In the genomic region with DNA sequence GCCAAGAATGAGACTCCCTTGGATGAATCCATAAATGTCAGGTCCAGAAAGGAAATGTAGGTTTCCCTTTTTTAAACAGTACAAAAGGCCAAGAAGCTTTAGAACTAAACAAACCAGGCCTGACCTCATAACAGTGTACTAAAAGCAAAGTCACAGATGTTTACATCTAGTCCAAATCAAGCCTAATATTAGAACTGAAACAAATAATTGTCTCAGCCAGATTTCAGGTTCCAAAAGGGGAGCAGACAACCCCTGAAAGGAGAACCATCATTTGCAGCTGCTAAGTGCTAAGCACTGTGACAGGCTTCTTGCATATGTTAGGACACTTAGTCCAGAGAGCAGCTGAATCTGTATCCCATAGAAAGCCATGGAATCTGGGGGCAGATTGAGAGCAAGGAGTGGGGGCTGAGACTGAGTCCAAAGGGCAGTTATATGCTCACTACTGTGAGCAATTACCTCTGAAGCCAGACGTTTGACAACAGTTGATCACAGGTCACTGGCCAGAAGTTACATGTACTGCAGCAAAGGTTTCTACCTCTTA, we compare ENCODE assay signal across 9 cellular contexts.
DNase-seq lines count a peak whose midpoint lies in the region; ATAC-seq, FAIRE-seq and TF ChIP-seq lines count a peak whose summit lies in the region.
"Had no signal": no experiment of that assay in that cellular context is flagged by ENCODE, and none has a peak within 500 bp of the region (broad histone marks: within the 10 kb centered on the region; RNA-seq: fewer than 3 reads in every experiment).

No MANE protein-coding gene starts in this region.

- intact Hi-C loops in CD8-positive, alpha-beta T cell (cut with DNase I, micrococcal nuclease): no loop called here

- H3K27me3 ChIP-seq in rectal smooth muscle tissue (ENCODE audit: control insufficient read depth, insufficient read depth, low read length) (no peaks in the 10 kb centered on the region), endodermal cell (ENCODE audit: control insufficient read depth, insufficient read depth, low read length, poor library complexity, severe bottlenecking) (no peaks in the 10 kb centered on the region)
- H3K27me3 ChIP-seq in CD8-positive, alpha-beta T cell (ENCODE audit: insufficient read depth, low read length): no peaks in the 10 kb centered on the region

- no peaks in the 10 kb centered on the region for H3K36me3 Mint-ChIP-seq in CD8-positive, alpha-beta T cell
- no peaks in the 10 kb centered on the region for H3K36me3 Mint-ChIP-seq in endodermal cell (ENCODE audit: low read depth)

- H3K27me3 Mint-ChIP-seq in CD8-positive, alpha-beta T cell (ENCODE audit: low read depth): peaks cover 15% of the 10 kb centered on the region
- H3K27me3 Mint-ChIP-seq in endodermal cell (ENCODE audit: insufficient read depth): no peaks in the 10 kb centered on the region

- POLR2A ChIA-PET in CD8-positive, alpha-beta T cell (lab: Charles Lee): no interaction called here

- WGBS in endodermal cell (ENCODE audit: insufficient coverage in 1 of 2, insufficient read length in 1 of 2), 2 experiments: 64 to 78% methylated on average over 1 of the region's 1 CpG

- CTCF ChIA-PET in CD8-positive, alpha-beta T cell (lab: Charles Lee): no interaction called here

- H3K4me3 ChIP-seq in rectal smooth muscle tissue (ENCODE audit: low read length): no peak overlapping the region
- no peak overlapping the region for H3K4me3 ChIP-seq in CD8-positive, alpha-beta T cell (ENCODE audit: low read depth, low read length)
- H3K4me3 ChIP-seq in endodermal cell (ENCODE audit: low read length): no peak overlapping the region

- H3K4me1 ChIP-seq in rectal smooth muscle tissue (ENCODE audit: control insufficient read depth, insufficient read depth, low read length) (peaks cover 19% of the 10 kb centered on the region), endodermal cell (ENCODE audit: control insufficient read depth, insufficient read depth, low read length) (no peaks in the 10 kb centered on the region)
- H3K4me1 ChIP-seq in CD8-positive, alpha-beta T cell (ENCODE audit: insufficient read depth, low read length): no peaks in the 10 kb centered on the region

- TF ChIP-seq CTCF in D721Med (IDR thresholded peaks at IDR 0.05; ENCODE audit: insufficient read depth, missing control alignments) (no peak), endodermal cell (conservative IDR thresholded peaks at IDR 0.05) (no peak)
- no peak for TF ChIP-seq CTCF in CD8-positive, alpha-beta T cell (IDR thresholded peaks at IDR 0.05)

- H3K4me1 Mint-ChIP-seq in CD8-positive, alpha-beta T cell (ENCODE audit: low read depth): no peaks in the 10 kb centered on the region
- peaks cover 10% of the 10 kb centered on the region for H3K4me1 Mint-ChIP-seq in endodermal cell

- no peaks in the 10 kb centered on the region for H3K9me3 ChIP-seq in CD8-positive, alpha-beta T cell (ENCODE audit: low read length)
- H3K9me3 ChIP-seq in endodermal cell (ENCODE audit: control insufficient read depth, low read length): no peaks in the 10 kb centered on the region

- H3K36me3 ChIP-seq in rectal smooth muscle tissue (ENCODE audit: control insufficient read depth, insufficient read depth, low read length) (no peaks in the 10 kb centered on the region), endodermal cell (ENCODE audit: control insufficient read depth, insufficient read depth, low read length) (no peaks in the 10 kb centered on the region)
- H3K36me3 ChIP-seq in CD8-positive, alpha-beta T cell (ENCODE audit: insufficient read depth, low read length): no peaks in the 10 kb centered on the region

- DNase-seq in D721Med (ENCODE audit: insufficient read length, low spot score) (no peak), endodermal cell (no peak)
- DNase-seq in effector CD8-positive, alpha-beta T cell (lab: John Stamatoyannopoulos, UW): no peak
- no peak for DNase-seq in CD8-positive, alpha-beta T cell
- DNase-seq: cortex of kidney had no signal

- H3K27ac ChIP-seq in rectal smooth muscle tissue (ENCODE audit: low read depth, low read length): peak overlapping the region; percentile 31
- H3K27ac ChIP-seq in CD8-positive, alpha-beta T cell (ENCODE audit: low read depth, low read length): no peak overlapping the region
- no peak overlapping the region for H3K27ac ChIP-seq in endodermal cell (ENCODE audit: low read depth, low read length)

- ATAC-seq in GM19035 (IDR thresholded peaks at IDR 0.05; ENCODE audit: unreplicated experiment): peak; percentile 50
- ATAC-seq in HG02938 (IDR thresholded peaks at IDR 0.05; ENCODE audit: unreplicated experiment): peak; percentile 93
- ATAC-seq in CD8-positive, alpha-beta T cell: no peak

- H3K9ac ChIP-seq in rectal smooth muscle tissue (ENCODE audit: low read length) (no peak overlapping the region), endodermal cell (ENCODE audit: extremely low read depth, low read length, poor library complexity, severe bottlenecking) (no peak overlapping the region)

- no peak overlapping the region for H3K4me3 Mint-ChIP-seq in CD8-positive, alpha-beta T cell
- H3K4me3 Mint-ChIP-seq in endodermal cell: no peak overlapping the region

- peak; percentile 4 for FAIRE-seq in endometrium (lab: Jason Lieb, UNC)
- FAIRE-seq in D721Med (lab: Jason Lieb, UNC): no peak

- no peak overlapping the region for H3K27ac Mint-ChIP-seq in CD8-positive, alpha-beta T cell
- H3K27ac Mint-ChIP-seq in endodermal cell: no peak overlapping the region

- no peaks in the 10 kb centered on the region for H3K9me3 Mint-ChIP-seq in CD8-positive, alpha-beta T cell
- H3K9me3 Mint-ChIP-seq in endodermal cell: no peaks in the 10 kb centered on the region
